In the genomic region with DNA sequence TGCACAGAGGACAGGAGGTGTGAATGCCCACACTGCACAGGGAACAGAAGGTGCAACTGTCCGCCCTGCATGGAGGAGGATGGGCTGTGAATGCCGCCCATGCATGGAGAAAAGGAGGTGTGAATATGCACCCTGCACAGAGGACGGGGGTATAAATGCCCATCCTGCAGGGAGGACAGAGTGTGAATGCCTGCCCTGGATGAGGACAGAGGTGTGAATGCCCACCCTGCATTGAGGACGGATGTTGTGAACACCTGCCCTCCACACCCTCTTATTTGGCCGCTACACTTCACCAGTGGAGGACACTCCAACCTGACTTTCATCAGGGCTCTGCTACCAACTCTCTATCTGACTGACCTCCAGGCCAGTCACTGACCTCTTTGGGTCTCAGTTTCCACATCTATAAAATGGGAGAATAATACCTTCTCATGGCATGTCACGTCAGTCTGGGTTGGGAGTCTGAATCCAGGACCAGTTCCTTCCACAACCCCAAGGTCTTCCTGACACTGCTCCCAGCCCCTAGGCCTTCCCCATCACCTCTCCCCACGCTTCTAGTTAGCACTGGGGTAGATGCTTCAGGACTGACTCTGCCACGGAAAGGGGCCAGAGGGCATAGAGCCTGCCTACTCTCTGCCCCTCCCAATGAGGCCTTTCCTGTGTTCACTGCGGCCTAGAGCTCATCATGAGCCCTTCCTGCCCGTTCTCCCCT, we compare ENCODE assay signal across 10 cellular contexts. TPM values are rescaled to one million over a fixed set of nuclear protein-coding genes. Genes with fewer than 3 reads are reported as not detected.
DNase-seq lines count a peak whose midpoint lies in the region; ATAC-seq, FAIRE-seq and TF ChIP-seq lines count a peak whose summit lies in the region.
"Had no signal": no experiment of that assay in that cellular context is flagged by ENCODE, and none has a peak within 500 bp of the region (broad histone marks: within the 10 kb centered on the region; RNA-seq: fewer than 3 reads in every experiment).

No MANE protein-coding gene starts in this region.

- WGBS in esophagus muscularis mucosa = 90% methylated on average over 9 of the region's 10 CpGs

- TF ChIP-seq CTCF in esophagus muscularis mucosa (IDR thresholded peaks at IDR 0.05) = no peak

- DNase-seq in GM12891 (ENCODE audit: insufficient read length, low spot score) (no peak), esophagus muscularis mucosa (ENCODE audit: extremely low spot score) (no peak), NCI-H2081 (lab: John Stamatoyannopoulos, UW) (no peak), Ammon's horn (ENCODE audit: low spot score) (no peak), epidermal melanocyte (ENCODE audit: insufficient read length, low spot score) (no peak), GM19238 (ENCODE audit: insufficient read length, low spot score) (no peak)
- no peak for DNase-seq in T-helper 2 cell treated with Interferon-gamma antibody and Interleukin-4, amounts not matched to agents 5 μg/mL and 100 μg/mL, for 36 hours (ENCODE audit: low spot score)
- peak in 1 of 2 donors; percentile 57 for DNase-seq in stimulated activated effector memory CD8-positive, alpha-beta T cell treated with anti-CD3 and anti-CD28 coated beads, Interleukin-12 subunit alpha, Interleukin-12 subunit beta, amount 100 ng/mL, for 72 hours (ENCODE audit: low spot score in 2 of 2)

- H3K27ac ChIP-seq in esophagus muscularis mucosa (replicated peaks in 1 of 4) = peak overlapping the region; percentile 95 to 96 (median 96)

- TF ChIP-seq POLR2A in GM12891 (IDR thresholded peaks at IDR 0.05; ENCODE audit: low read depth, low read length) (no peak), esophagus muscularis mucosa (IDR thresholded peaks at IDR 0.05; ENCODE audit: low read depth) (no peak)

- H3K9me3 ChIP-seq in esophagus muscularis mucosa = no peaks in the 10 kb centered on the region

- peaks cover 11% of the 10 kb centered on the region for H3K36me3 Mint-ChIP-seq in T-helper 2 cell treated with Interferon-gamma antibody and Interleukin-4, amounts not matched to agents 5 μg/mL and 100 μg/mL, for 36 hours (ENCODE audit: low read depth)
- H3K36me3 Mint-ChIP-seq in stimulated activated effector memory CD8-positive, alpha-beta T cell treated with anti-CD3 and anti-CD28 coated beads, Interleukin-12 subunit alpha, Interleukin-12 subunit beta, amount 100 ng/mL, for 72 hours = peaks cover 99% of the 10 kb centered on the region

- no peaks in the 10 kb centered on the region for H3K9me3 Mint-ChIP-seq in T-helper 2 cell treated with Interferon-gamma antibody and Interleukin-4, amounts not matched to agents 5 μg/mL and 100 μg/mL, for 36 hours
- H3K9me3 Mint-ChIP-seq in stimulated activated effector memory CD8-positive, alpha-beta T cell treated with anti-CD3 and anti-CD28 coated beads, Interleukin-12 subunit alpha, Interleukin-12 subunit beta, amount 100 ng/mL, for 72 hours = no peaks in the 10 kb centered on the region

- H3K36me3 ChIP-seq in esophagus muscularis mucosa = peaks cover 39 to 59% (median 58%) of the 10 kb centered on the region in 4 donors

- H3K27me3 Mint-ChIP-seq in T-helper 2 cell treated with Interferon-gamma antibody and Interleukin-4, amounts not matched to agents 5 μg/mL and 100 μg/mL, for 36 hours (ENCODE audit: low read depth) = no peaks in the 10 kb centered on the region

- peak; percentile 28 for FAIRE-seq in GM12891 (lab: Jason Lieb, UNC)
- FAIRE-seq: islet of Langerhans had no signal

- H3K27me3 ChIP-seq in esophagus muscularis mucosa = no peaks in the 10 kb centered on the region

- intact Hi-C loops in esophagus muscularis mucosa (cut with DNase I) = no loop called here

- no peak overlapping the region for H3K4me3 Mint-ChIP-seq in T-helper 2 cell treated with Interferon-gamma antibody and Interleukin-4, amounts not matched to agents 5 μg/mL and 100 μg/mL, for 36 hours
- peak overlapping the region; percentile 69 for H3K4me3 Mint-ChIP-seq in stimulated activated effector memory CD8-positive, alpha-beta T cell treated with anti-CD3 and anti-CD28 coated beads, Interleukin-12 subunit alpha, Interleukin-12 subunit beta, amount 100 ng/mL, for 72 hours

- H3K4me3 ChIP-seq in esophagus muscularis mucosa = no peak overlapping the region

- peaks cover 45 to 50% (median 50%) of the 10 kb centered on the region in 4 donors for H3K4me1 ChIP-seq in esophagus muscularis mucosa

- peak; percentile 20 for ATAC-seq in stimulated activated effector memory CD8-positive, alpha-beta T cell treated with anti-CD3 and anti-CD28 coated beads, Interleukin-12 subunit alpha, Interleukin-12 subunit beta, amount 100 ng/mL, for 72 hours
- ATAC-seq: esophagus mucosa had no signal

- H3K4me1 Mint-ChIP-seq in T-helper 2 cell treated with Interferon-gamma antibody and Interleukin-4, amounts not matched to agents 5 μg/mL and 100 μg/mL, for 36 hours (ENCODE audit: low read depth) = peaks cover 38% of the 10 kb centered on the region
- peaks cover 65% of the 10 kb centered on the region for H3K4me1 Mint-ChIP-seq in stimulated activated effector memory CD8-positive, alpha-beta T cell treated with anti-CD3 and anti-CD28 coated beads, Interleukin-12 subunit alpha, Interleukin-12 subunit beta, amount 100 ng/mL, for 72 hours

- H3K27ac Mint-ChIP-seq in T-helper 2 cell treated with Interferon-gamma antibody and Interleukin-4, amounts not matched to agents 5 μg/mL and 100 μg/mL, for 36 hours = peak overlapping the region; percentile 4
- peak overlapping the region; percentile 97 for H3K27ac Mint-ChIP-seq in stimulated activated effector memory CD8-positive, alpha-beta T cell treated with anti-CD3 and anti-CD28 coated beads, Interleukin-12 subunit alpha, Interleukin-12 subunit beta, amount 100 ng/mL, for 72 hours

- no peak for TF ChIP-seq EP300 in esophagus muscularis mucosa (IDR thresholded peaks at IDR 0.05)

TF ChIP-seq in GM12891, 5 proteins besides CTCF, POLR2A, EP300 and RAD21:
- TF ChIP-seq TAF1 (IDR thresholded peaks at IDR 0.05; ENCODE audit: low read depth, low read length) (no peak), SPI1 (IDR thresholded peaks at IDR 0.05; ENCODE audit: low read depth, low read length) (no peak), PAX5 (IDR thresholded peaks at IDR 0.05; ENCODE audit: insufficient read depth, low read length, severe bottlenecking) (no peak), POU2F2 (IDR thresholded peaks at IDR 0.05; ENCODE audit: low read depth, low read length) (no peak)

RNA-seq across cellular contexts. Expression of a gene that starts 28.4 kb away (rescaled TPM):
- 32.4 TPM for polyA plus RNA-seq in GM12891 (2012; ENCODE audit: low read depth, missing spikeins)
- 10 to 100 TPM; 29.5 to 40.8 (median 34.6) TPM for total RNA-seq in esophagus muscularis mucosa

RNA-seq across cellular contexts. Expression of a gene that starts 56.5 kb away (rescaled TPM):
- 0.04 TPM for polyA plus RNA-seq in GM12891 (2012; ENCODE audit: low read depth, missing spikeins)
- not detected for total RNA-seq in esophagus muscularis mucosa
- total RNA-seq: esophagus mucosa had no signal
